ENCODE assay signal across 8 cellular contexts in genomic region chr17:74210191-74211140, GRCh38. TPM values are rescaled to one million over a fixed set of nuclear protein-coding genes. Genes with fewer than 3 reads are reported as not detected.
DNase-seq lines count a peak whose midpoint lies in the region; ATAC-seq, FAIRE-seq and TF ChIP-seq lines count a peak whose summit lies in the region.

No MANE protein-coding gene starts in this region.

- DNase-seq in A549 (ENCODE audit: low read depth in 1 of 2, low spot score in 1 of 2) (peak; percentile 69 to 95), GM13976 (ENCODE audit: low spot score) (peak; percentile 83), NCI-H2171 treated with DMSO at 0.1 percent for 48 hours (lab: John Stamatoyannopoulos, UW) (peak; percentile 94), chondrocyte (ENCODE audit: low spot score) (no peak), left kidney (ENCODE audit: low read depth, low spot score) (peak; percentile 74)
- DNase-seq in activated CD4-positive, alpha-beta T cell treated with anti-CD3 and anti-CD28 coated beads for 4 hours: peak; percentile 71 to 78
- peak; percentile 65 to 70 for DNase-seq in stimulated activated CD4-positive, alpha-beta T cell treated with anti-CD3 and anti-CD28 coated beads, Interleukin-4, amount 100 ng/mL, for 4 hours

- H3K9me3 Mint-ChIP-seq in chondrocyte (ENCODE audit: low read depth): no peaks in the 10 kb centered on the region

- CTCF ChIA-PET in A549 (lab: Yijun Ruan, JAX): interaction anchor here (0.7 to 8.6 kb wide), 12 partner anchors 8 to 153 kb away, joined by 3 to 62 read pairs (median 4); partner anchors contain the start of gene BTBD17

- 61% methylated on average over 18 of the region's 18 CpGs for WGBS in A549 (ENCODE audit: missing lambda C conversion rate)

- in situ Hi-C loops in GM13976 (cut with MboI; ENCODE audit: low sequenced_read_pairs, unreplicated experiment): no loop called here

- peak overlapping the region; percentile 50 for H3K27ac Mint-ChIP-seq in chondrocyte (ENCODE audit: unreplicated experiment)

- peaks cover 44% of the 10 kb centered on the region for H3K4me1 Mint-ChIP-seq in chondrocyte (ENCODE audit: low read depth)

- H3K27ac ChIP-seq in A549: peak overlapping the region in 1 of 2 experiments; percentile 29; a peak in 3 of 6 replicates

- POLR2A ChIA-PET in A549 (lab: Yijun Ruan, JAX): no interaction called here

- no peak overlapping the region for H3K4me3 Mint-ChIP-seq in chondrocyte (ENCODE audit: unreplicated experiment)

- no peaks in the 10 kb centered on the region for H3K27me3 Mint-ChIP-seq in chondrocyte (ENCODE audit: low read depth)

- H3K4me1 ChIP-seq in A549: peaks cover 56% of the 10 kb centered on the region

- no peak overlapping the region for H3K4me3 ChIP-seq in A549

- no peak for TF ChIP-seq POLR2A in A549 (IDR thresholded peaks at IDR 0.05; ENCODE audit: low read length)

- peak; percentile 97 for TF ChIP-seq CTCF in A549 (IDR thresholded peaks at IDR 0.05)
- TF ChIP-seq CTCF in GM13976 (IDR thresholded peaks at IDR 0.05; ENCODE audit: borderline replicate concordance, control extremely low read depth, extremely low read depth, insufficient read depth, missing control alignments): peak; percentile 91
- peak; percentile 95 for TF ChIP-seq CTCF in chondrocyte (IDR thresholded peaks at IDR 0.05)

- peak; percentile 55 to 59 for TF ChIP-seq RAD21 in A549 (conservative IDR thresholded peaks at IDR 0.05 in 1 of 2, IDR thresholded peaks at IDR 0.05 in 1 of 2)

- H3K9me3 ChIP-seq in A549: no peaks in the 10 kb centered on the region

- peak; percentile 18 to 48; a peak in 5 of 6 replicates for ATAC-seq in A549
- ATAC-seq in GM18498 (IDR thresholded peaks at IDR 0.05; ENCODE audit: unreplicated experiment): no peak

- H3K36me3 Mint-ChIP-seq in chondrocyte (ENCODE audit: low read depth): peaks cover 28% of the 10 kb centered on the region

- no peak for FAIRE-seq in A549 (lab: Jason Lieb, UNC)

- no peak for TF ChIP-seq EP300 in A549 (IDR thresholded peaks at IDR 0.05)

- H3K4me2 ChIP-seq in A549: no peak overlapping the region

TF ChIP-seq in A549, 52 proteins besides CTCF, POLR2A, EP300 and RAD21 (continues in another document):
- TF ChIP-seq TP53 (CRISPR knock-in tag; IDR thresholded peaks at IDR 0.05) (peak; percentile 81; the same call in 1 of the 2 replicates), GATA3 (IDR thresholded peaks at IDR 0.05; ENCODE audit: borderline replicate concordance) (0 out of 2 replicates have a peak, but pooled peaks have one; percentile 5), ESRRA (IDR thresholded peaks at IDR 0.05; ENCODE audit: borderline replicate concordance, low read length) (no peak), RARB (CRISPR knock-in tag; IDR thresholded peaks at IDR 0.05) (peak; percentile 89), KDM1A (IDR thresholded peaks at IDR 0.05; ENCODE audit: low read depth) (no peak), SMC3 (IDR thresholded peaks at IDR 0.05) (peak; percentile 46; the same call in 2 of the 3 replicates), CBX2 (IDR thresholded peaks at IDR 0.05; ENCODE audit: borderline replicate concordance, low read depth) (no peak), FOSL2 (IDR thresholded peaks at IDR 0.05) (no peak), FOSL2 (CRISPR knock-in tag; IDR thresholded peaks at IDR 0.05) (peak; percentile 24), HOXB5 (CRISPR knock-in tag; IDR thresholded peaks at IDR 0.05) (peak; percentile 62; the same call in 1 of the 2 replicates), ELK1 (IDR thresholded peaks at IDR 0.05; ENCODE audit: low read depth, low read length) (no peak), TFCP2L1 (CRISPR knock-in tag; IDR thresholded peaks at IDR 0.05) (peak; percentile 83; the same call in 1 of the 2 replicates), EHMT2 (IDR thresholded peaks at IDR 0.05; ENCODE audit: low read depth) (no peak), ATOH8 (CRISPR knock-in tag; IDR thresholded peaks at IDR 0.05; ENCODE audit: low read depth) (no peak; the same call in 1 of the 2 replicates), MAZ (IDR thresholded peaks at IDR 0.05; ENCODE audit: borderline replicate concordance, low read depth, low read length) (0 out of 2 replicates have a peak, but pooled peaks have one; percentile 29), PBX3 (IDR thresholded peaks at IDR 0.05) (peak; percentile 28), HMGXB4 (CRISPR knock-in tag; IDR thresholded peaks at IDR 0.05; ENCODE audit: borderline replicate concordance) (0 out of 2 replicates have a peak, but pooled peaks have one; percentile 8), BCL3 (IDR thresholded peaks at IDR 0.05) (no peak; the same call in 2 of the 3 replicates), MAX (IDR thresholded peaks at IDR 0.05) (peak; percentile 68; the same call in 1 of the 2 replicates), HOXB13 (CRISPR knock-in tag; IDR thresholded peaks at IDR 0.05; ENCODE audit: low read depth) (peak; percentile 7; the same call in 1 of the 2 replicates), RFX5 (IDR thresholded peaks at IDR 0.05) (0 out of 2 replicates have a peak, but pooled peaks have one; percentile 30), FOSB (CRISPR knock-in tag; IDR thresholded peaks at IDR 0.05) (peak; percentile 96), EHF (CRISPR knock-in tag; IDR thresholded peaks at IDR 0.05) (peak; percentile 56; the same call in 1 of the 2 replicates), NFE2L2 (conservative IDR thresholded peaks at IDR 0.05; ENCODE audit: low read length) (no peak)

RNA-seq across cellular contexts. Expression of gene TTYH2, which starts 2.9 kb away (rescaled TPM):
- polyA plus RNA-seq in A549 (2011; rRNA removed): 1.4 and 1.5 TPM in 2 replicates
- polyA plus RNA-seq in A549 (2012; cell fraction: cytosol; rRNA removed): 2.9 and 3.1 TPM in 2 replicates
- 5.4 and 10.0 TPM in 2 replicates for polyA plus RNA-seq in A549 (2012; cell fraction: nucleus; rRNA removed)
- polyA plus RNA-seq in A549 (2017; fragmentation: RNase III; extraction: RNeasy Plus Mini Kit Qiagen cat#74134 plus additional on column Dnase treatment): 1.1 to 1.7 TPM (median 1.7 TPM) in 3 replicates
- polyA minus RNA-seq in A549 (2011; rRNA and poly(A)+ RNA removed): 2.1 and 2.6 TPM in 2 replicates
- 1.6 to 2.1 TPM (median 1.9 TPM) in 3 replicates for total RNA-seq in chondrocyte

RNA-seq across cellular contexts. Expression of gene RPL38, which starts 7.0 kb away (rescaled TPM):
- polyA plus RNA-seq in A549 (2011; rRNA removed) (2,364 and 3,205 TPM in 2 replicates), A549 (2017; fragmentation: RNase III; extraction: RNeasy Plus Mini Kit Qiagen cat#74134 plus additional on column Dnase treatment) (4,033 to 4,354 TPM (median 4,133 TPM) in 3 replicates)
- polyA plus RNA-seq in A549 (2012; cell fraction: cytosol; rRNA removed): 2,658 and 3,508 TPM in 2 replicates
- 312 and 396 TPM in 2 replicates for polyA plus RNA-seq in A549 (2012; cell fraction: nucleus; rRNA removed)
- polyA minus RNA-seq in A549 (2011; rRNA and poly(A)+ RNA removed): 560 and 829 TPM in 2 replicates
- 539 to 625 TPM (median 549 TPM) in 3 replicates for total RNA-seq in chondrocyte
